Comparison of ENCODE assay signal across 18 cellular contexts in genomic region chr20:36632487-36633284, GRCh38. TPM values are rescaled to one million over a fixed set of nuclear protein-coding genes. Genes with fewer than 3 reads are reported as not detected.
A peak's percentile ranks its signal among the peaks of the same experiment; 100 is the strongest.
DNase-seq lines count a peak whose midpoint lies in the region; ATAC-seq and TF ChIP-seq lines count a peak whose summit lies in the region.
"Had no signal": no experiment of that assay in that cellular context is flagged by ENCODE, and none has a peak within 500 bp of the region (broad histone marks: within the 10 kb centered on the region; RNA-seq: fewer than 3 reads in every experiment).

No MANE protein-coding gene starts in this region.

- no peak overlapping the region for H3K4me3 Mint-ChIP-seq in stimulated activated naive CD8-positive, alpha-beta T cell treated with anti-CD3 and anti-CD28 coated beads, Interleukin-15, Interleukin-2, amounts not matched to agents 100 ng/mL and 50 ng/mL, for 24 hours
- no peak overlapping the region for H3K4me3 Mint-ChIP-seq in activated CD8-positive, alpha-beta T cell treated with anti-CD3 and anti-CD28 coated beads for 36 hours

- H3K4me1 Mint-ChIP-seq in stimulated activated naive CD8-positive, alpha-beta T cell treated with anti-CD3 and anti-CD28 coated beads, Interleukin-15, Interleukin-2, amounts not matched to agents 100 ng/mL and 50 ng/mL, for 24 hours (ENCODE audit: low read depth), result peaks cover 37% of the 10 kb centered on the region
- H3K4me1 Mint-ChIP-seq in activated CD8-positive, alpha-beta T cell treated with anti-CD3 and anti-CD28 coated beads for 36 hours (ENCODE audit: low read depth), result peaks cover 50% of the 10 kb centered on the region

- ATAC-seq in stimulated activated naive CD8-positive, alpha-beta T cell treated with anti-CD3 and anti-CD28 coated beads, Interleukin-15, Interleukin-2, amounts not matched to agents 100 U/mL and 50 U/mL, for 24 hours, result no peak
- ATAC-seq in activated CD8-positive, alpha-beta T cell treated with anti-CD3 and anti-CD28 coated beads for 36 hours, result no peak

- H3K9me3 ChIP-seq in iPS DF 6.9 (ENCODE audit: control insufficient read depth, insufficient read depth, low read length), result no peaks in the 10 kb centered on the region
- H3K9me3 ChIP-seq: HAP-1, upper lobe of left lung had no signal

- CTCF ChIA-PET in activated CD8-positive, alpha-beta T cell treated with anti-CD3 and anti-CD28 coated beads for 36 hours (lab: Charles Lee), result interaction anchor here (0.9 to 1.0 kb wide), 2 partner anchors 13 to 97 kb away, joined by 3 read pairs; no protein-coding TSS in a partner anchor

- peaks cover 54% of the 10 kb centered on the region for H3K36me3 Mint-ChIP-seq in stimulated activated naive CD8-positive, alpha-beta T cell treated with anti-CD3 and anti-CD28 coated beads, Interleukin-15, Interleukin-2, amounts not matched to agents 100 ng/mL and 50 ng/mL, for 24 hours (ENCODE audit: low read depth)
- peaks cover 45% of the 10 kb centered on the region for H3K36me3 Mint-ChIP-seq in activated CD8-positive, alpha-beta T cell treated with anti-CD3 and anti-CD28 coated beads for 36 hours (ENCODE audit: low read depth)

- H3K4me1 ChIP-seq in iPS DF 6.9 (ENCODE audit: control insufficient read depth, insufficient read depth, low read length), result 0 out of 2 replicates have a peak, but pooled peaks cover 1% of the 10 kb centered on the region
- H3K4me1 ChIP-seq: HAP-1, upper lobe of left lung had no signal

- no peaks in the 10 kb centered on the region for H3K36me3 ChIP-seq in iPS DF 6.9 (ENCODE audit: control insufficient read depth, insufficient read depth, low read length)
- H3K36me3 ChIP-seq: HAP-1, upper lobe of left lung had no signal

- no peaks in the 10 kb centered on the region for H3K27me3 Mint-ChIP-seq in stimulated activated naive CD8-positive, alpha-beta T cell treated with anti-CD3 and anti-CD28 coated beads, Interleukin-15, Interleukin-2, amounts not matched to agents 100 ng/mL and 50 ng/mL, for 24 hours
- no peaks in the 10 kb centered on the region for H3K27me3 Mint-ChIP-seq in activated CD8-positive, alpha-beta T cell treated with anti-CD3 and anti-CD28 coated beads for 36 hours

- DNase-seq in stimulated activated naive CD8-positive, alpha-beta T cell treated with anti-CD3 and anti-CD28 coated beads, Interleukin-15, Interleukin-2, amounts not matched to agents 100 U/mL and 50 U/mL, for 24 hours, result no peak
- DNase-seq in activated CD8-positive, alpha-beta T cell treated with anti-CD3 and anti-CD28 coated beads for 36 hours, result no peak
- DNase-seq in iPS DF 6.9 (ENCODE audit: low read depth, low spot score) (peak; percentile 33), NCI-H748 (lab: John Stamatoyannopoulos, UW; ENCODE audit: unreplicated experiment) (no peak), EL (no peak), posterior vena cava (ENCODE audit: low spot score) (no peak), D341Med (ENCODE audit: low spot score) (no peak)
- DNase-seq: activated effector memory CD4-positive, alpha-beta T cell treated with anti-CD3 and anti-CD28 coated beads, Interleukin-2, amount 50 U/mL, for 16 hours; AML-193; DMS153; effector CD8-positive, alpha-beta T cell; foreskin fibroblast; IMR-90; mesenchymal stem cell; NCI-H1105; upper lobe of left lung had no signal

- no peaks in the 10 kb centered on the region for H3K27me3 ChIP-seq in iPS DF 6.9 (ENCODE audit: control insufficient read depth, insufficient read depth, low read length)
- H3K27me3 ChIP-seq: upper lobe of left lung had no signal

- no peak for TF ChIP-seq CTCF in activated CD8-positive, alpha-beta T cell treated with anti-CD3 and anti-CD28 coated beads for 36 hours (IDR thresholded peaks at IDR 0.05)

- POLR2A ChIA-PET in activated CD8-positive, alpha-beta T cell treated with anti-CD3 and anti-CD28 coated beads for 36 hours (lab: Charles Lee), result interaction anchor here (0.8 to 3.6 kb wide), 6 partner anchors 8 to 27 kb away, joined by 3 to 18 read pairs (median 4); partner anchors contain the start of genes RAB5IF and SLA2

- no peak overlapping the region for H3K4me3 ChIP-seq in iPS DF 6.9 (ENCODE audit: low read length)
- H3K4me3 ChIP-seq: HAP-1, upper lobe of left lung had no signal

- H3K9me3 Mint-ChIP-seq in stimulated activated naive CD8-positive, alpha-beta T cell treated with anti-CD3 and anti-CD28 coated beads, Interleukin-15, Interleukin-2, amounts not matched to agents 100 ng/mL and 50 ng/mL, for 24 hours, result no peaks in the 10 kb centered on the region
- H3K9me3 Mint-ChIP-seq in activated CD8-positive, alpha-beta T cell treated with anti-CD3 and anti-CD28 coated beads for 36 hours, result no peaks in the 10 kb centered on the region

- no peak overlapping the region for H3K27ac ChIP-seq in iPS DF 6.9 (ENCODE audit: low read length)
- H3K27ac ChIP-seq: upper lobe of left lung had no signal

- peak overlapping the region; percentile 4 for H3K27ac Mint-ChIP-seq in stimulated activated naive CD8-positive, alpha-beta T cell treated with anti-CD3 and anti-CD28 coated beads, Interleukin-15, Interleukin-2, amounts not matched to agents 100 ng/mL and 50 ng/mL, for 24 hours
- H3K27ac Mint-ChIP-seq in activated CD8-positive, alpha-beta T cell treated with anti-CD3 and anti-CD28 coated beads for 36 hours, result peak overlapping the region; percentile 32

- intact Hi-C loops in activated CD8-positive, alpha-beta T cell treated with anti-CD3 and anti-CD28 coated beads for 36 hours (cut with micrococcal nuclease), result no loop called here
- intact Hi-C loops in posterior vena cava (cut with DNase I), result no loop called here

- whole genome bisulfite sequencing in iPS DF 6.9 (ENCODE audit: insufficient coverage, insufficient read length), result no CpG with 5 or more reads among the region's 14 CpGs

RNA-seq across cellular contexts. Expression of gene SLA2, which starts 13.3 kb away (rescaled TPM):
- 10 to 100 TPM; 51.5 to 53.5 TPM for total RNA-seq in activated CD8-positive, alpha-beta T cell treated with anti-CD3 and anti-CD28 coated beads for 36 hours
- total RNA-seq in posterior vena cava, result under 1 TPM; 0.38 to 0.46 TPM
- total RNA-seq: IMR-90 had no signal

RNA-seq across cellular contexts. Expression of gene RAB5IF, which starts 27.1 kb away (rescaled TPM):
- total RNA-seq in activated CD8-positive, alpha-beta T cell treated with anti-CD3 and anti-CD28 coated beads for 36 hours, result 10 to 100 TPM; 74.5 to 77.1 TPM
- total RNA-seq in posterior vena cava, result 10 to 100 TPM; 50.0 to 56.0 TPM

RNA-seq across cellular contexts. Expression of gene TGIF2, which starts 59.3 kb away (rescaled TPM):
- total RNA-seq in activated CD8-positive, alpha-beta T cell treated with anti-CD3 and anti-CD28 coated beads for 36 hours, result 10 to 100 TPM; 55.3 to 56.8 TPM
- 1 to 10 TPM; 5.3 to 7.6 TPM for total RNA-seq in posterior vena cava

Comparison
In these comparisons a context has a peak if more than half of its experiments do, and no peak if none do; other contexts are left out.
1. RNA of gene SLA2, which starts 13.3 kb away (total RNA-seq): 51.5 to 53.5 TPM in activated CD8-positive, alpha-beta T cell treated with anti-CD3 and anti-CD28 coated beads for 36 hours; 0.38 to 0.46 TPM in posterior vena cava; every median in the first group is over 10 times any median in the second.
2. RNA of gene TGIF2, which starts 59.3 kb away (total RNA-seq): 55.3 to 56.8 TPM in activated CD8-positive, alpha-beta T cell treated with anti-CD3 and anti-CD28 coated beads for 36 hours; 5.3 to 7.6 TPM in posterior vena cava; every median in the first group is over 4 times any median in the second.